ENCODE assay signal across 1 cellular context in genomic region chr15:101250931-101251829, GRCh38.
TF ChIP-seq lines count a peak whose summit lies in the region.

No MANE protein-coding gene starts in this region.

TF ChIP-seq in K562, 482 proteins besides CTCF, POLR2A, EP300 and RAD21:
- 0 out of 2 replicates have a peak, but pooled peaks have one; percentile 44 for TF ChIP-seq ERF (CRISPR knock-in tag; IDR thresholded peaks at IDR 0.05)
- TF ChIP-seq CXXC5 (CRISPR knock-in tag; IDR thresholded peaks at IDR 0.05) = peak; percentile 4; the same call in 1 of the 2 replicates
- TF ChIP-seq, protein P1, sequence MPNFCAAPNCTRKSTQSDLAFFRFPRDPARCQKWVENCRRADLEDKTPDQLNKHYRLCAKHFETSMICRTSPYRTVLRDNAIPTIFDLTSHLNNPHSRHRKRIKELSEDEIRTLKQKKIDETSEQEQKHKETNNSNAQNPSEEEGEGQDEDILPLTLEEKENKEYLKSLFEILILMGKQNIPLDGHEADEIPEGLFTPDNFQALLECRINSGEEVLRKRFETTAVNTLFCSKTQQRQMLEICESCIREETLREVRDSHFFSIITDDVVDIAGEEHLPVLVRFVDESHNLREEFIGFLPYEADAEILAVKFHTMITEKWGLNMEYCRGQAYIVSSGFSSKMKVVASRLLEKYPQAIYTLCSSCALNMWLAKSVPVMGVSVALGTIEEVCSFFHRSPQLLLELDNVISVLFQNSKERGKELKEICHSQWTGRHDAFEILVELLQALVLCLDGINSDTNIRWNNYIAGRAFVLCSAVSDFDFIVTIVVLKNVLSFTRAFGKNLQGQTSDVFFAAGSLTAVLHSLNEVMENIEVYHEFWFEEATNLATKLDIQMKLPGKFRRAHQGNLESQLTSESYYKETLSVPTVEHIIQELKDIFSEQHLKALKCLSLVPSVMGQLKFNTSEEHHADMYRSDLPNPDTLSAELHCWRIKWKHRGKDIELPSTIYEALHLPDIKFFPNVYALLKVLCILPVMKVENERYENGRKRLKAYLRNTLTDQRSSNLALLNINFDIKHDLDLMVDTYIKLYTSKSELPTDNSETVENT (CRISPR knock-in tag; IDR thresholded peaks at IDR 0.05) = 0 out of 2 replicates have a peak, but pooled peaks have one; percentile 50
- no peak for TF ChIP-seq KLF6 (CRISPR knock-in tag; IDR thresholded peaks at IDR 0.05; ENCODE audit: borderline replicate concordance)
- peak in 1 of 2 experiments; percentile 45; a peak in 1 of 4 replicates for TF ChIP-seq UBTF (IDR thresholded peaks at IDR 0.05; ENCODE audit: borderline replicate concordance in 1 of 2, low read depth in 2 of 2, low read length in 2 of 2)
- TF ChIP-seq RBBP5 (IDR thresholded peaks at IDR 0.05; ENCODE audit: borderline replicate concordance, insufficient read depth, low read length, poor library complexity, severe bottlenecking) = peak; percentile 48
- TF ChIP-seq ZFX (CRISPR knock-in tag; IDR thresholded peaks at IDR 0.05) = 0 out of 2 replicates have a peak, but pooled peaks have one; percentile 40
- TF ChIP-seq CHD1 (IDR thresholded peaks at IDR 0.05; ENCODE audit: low read length) = peak; percentile 63
- TF ChIP-seq TFAM (CRISPR knock-in tag; conservative IDR thresholded peaks at IDR 0.05) = no peak
- TF ChIP-seq, protein P2, sequence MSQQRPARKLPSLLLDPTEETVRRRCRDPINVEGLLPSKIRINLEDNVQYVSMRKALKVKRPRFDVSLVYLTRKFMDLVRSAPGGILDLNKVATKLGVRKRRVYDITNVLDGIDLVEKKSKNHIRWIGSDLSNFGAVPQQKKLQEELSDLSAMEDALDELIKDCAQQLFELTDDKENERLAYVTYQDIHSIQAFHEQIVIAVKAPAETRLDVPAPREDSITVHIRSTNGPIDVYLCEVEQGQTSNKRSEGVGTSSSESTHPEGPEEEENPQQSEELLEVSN (IDR thresholded peaks at IDR 0.05; ENCODE audit: borderline replicate concordance in 1 of 2, extremely low read depth in 1 of 2, insufficient read depth in 1 of 2, insufficient read length in 1 of 2, low read depth in 1 of 2, low read length in 1 of 2, poor library complexity in 1 of 2, severe bottlenecking in 1 of 2) = peak; percentile 5 to 84
- TF ChIP-seq ETS2 (tag; IDR thresholded peaks at IDR 0.05; ENCODE audit: borderline replicate concordance, poor library complexity, severe bottlenecking) = no peak
- 0 out of 2 replicates have a peak, but pooled peaks have one; percentile 10 for TF ChIP-seq POLR2G (IDR thresholded peaks at IDR 0.05; ENCODE audit: low read depth, low read length)
- peak; percentile 58; the same call in 1 of the 2 replicates for TF ChIP-seq CTBP1 (IDR thresholded peaks at IDR 0.05; ENCODE audit: borderline replicate concordance)
